18 cellular contexts compared by ENCODE assay signal in genomic region chr5:64952961-64953360, GRCh38.
"Had no signal": no experiment of that assay in that cellular context is flagged by ENCODE, and none has a peak within 500 bp of the region (broad histone marks: within the 10 kb centered on the region; RNA-seq: fewer than 3 reads in every experiment).

No MANE protein-coding gene starts in this region.

- H3K9me3 ChIP-seq: mucosa of descending colon, neutrophil, psoas muscle, testis, transverse colon had no signal

- H3K27me3 ChIP-seq: heart left ventricle, neutrophil, testis, transverse colon had no signal

- H3K36me3 ChIP-seq: heart left ventricle, neutrophil, transverse colon had no signal

- H3K27ac ChIP-seq: coronary artery, heart left ventricle, neutrophil, psoas muscle, skin epidermis, testis, transverse colon had no signal

- DNase-seq: effector CD4-positive, alpha-beta T cell; foreskin melanocyte; heart left ventricle; hypothalamus; kidney glomerular epithelial cell; mucosa of descending colon; naive thymus-derived CD8-positive, alpha-beta T cell; psoas muscle; retina; stimulated activated CD4-positive, alpha-beta T cell treated with anti-CD3 and anti-CD28 coated beads, Interleukin-2, amount 100 ng/mL, for 24 hours; stimulated activated CD4-positive, alpha-beta T cell treated with anti-CD3 and anti-CD28 coated beads, Interleukin-4, amount 100 ng/mL, for 4 hours; stimulated activated naive B cell treated with anti-CD40 and anti-IgM and Interleukin-4, amounts not matched to agents 10 μg/mL and 1 μg/mL and 100 μg/mL, for 72 hours; stimulated activated naive CD8-positive, alpha-beta T cell treated with anti-CD3 and anti-CD28 coated beads, Interleukin-15, amount 100 ng/mL, for 72 hours; testis; transverse colon had no signal

- H3K4me3 ChIP-seq: coronary artery, heart left ventricle, mucosa of descending colon, psoas muscle, skin epidermis, testis, transverse colon had no signal

- H3K4me1 ChIP-seq: psoas muscle, testis, transverse colon had no signal
